Comparison of ENCODE assay signal across 25 cellular contexts in genomic region chr3:14511971-14512943, GRCh38. TPM values are rescaled to one million over a fixed set of nuclear protein-coding genes. Genes with fewer than 3 reads are reported as not detected.
A peak's percentile ranks its signal among the peaks of the same experiment; 100 is the strongest.
DNase-seq lines count a peak whose midpoint lies in the region; ATAC-seq and TF ChIP-seq lines count a peak whose summit lies in the region.
"Had no signal": no experiment of that assay in that cellular context is flagged by ENCODE, and none has a peak within 500 bp of the region (broad histone marks: within the 10 kb centered on the region; RNA-seq: fewer than 3 reads in every experiment).

No MANE protein-coding gene starts in this region.

- H3K4me1 Mint-ChIP-seq in endothelial cell (ENCODE audit: unreplicated experiment): no peaks in the 10 kb centered on the region

- H3K27ac Mint-ChIP-seq in endothelial cell (ENCODE audit: unreplicated experiment): no peak overlapping the region
- H3K27ac Mint-ChIP-seq: type B pancreatic cell had no signal

- H3K36me3 Mint-ChIP-seq in endothelial cell (ENCODE audit: low read depth, unreplicated experiment): no peaks in the 10 kb centered on the region
- H3K36me3 Mint-ChIP-seq: type B pancreatic cell had no signal

- no peak for TF ChIP-seq EP300 in sigmoid colon (IDR thresholded peaks at IDR 0.05)

- no peaks in the 10 kb centered on the region for H3K9me3 Mint-ChIP-seq in endothelial cell (ENCODE audit: unreplicated experiment)
- H3K9me3 Mint-ChIP-seq: type B pancreatic cell had no signal

- H3K36me3 ChIP-seq in RWPE2 (ENCODE audit: low read depth): no peaks in the 10 kb centered on the region
- no peaks in the 10 kb centered on the region for H3K36me3 ChIP-seq in sigmoid colon
- H3K36me3 ChIP-seq: BE2C, brain microvascular endothelial cell, Peyer's patch had no signal

- H3K4me3 Mint-ChIP-seq in endothelial cell (ENCODE audit: unreplicated experiment): peak overlapping the region; percentile 9
- H3K4me3 Mint-ChIP-seq: type B pancreatic cell had no signal

- TF ChIP-seq POLR2A in sigmoid colon (IDR thresholded peaks at IDR 0.05): no peak

- ATAC-seq in RWPE2 (ENCODE audit: low read depth) (no peak), GM18873 (IDR thresholded peaks at IDR 0.05; ENCODE audit: low FRiP score, unreplicated experiment) (no peak)

- no peaks in the 10 kb centered on the region for H3K9me3 ChIP-seq in RWPE2 (ENCODE audit: severe bottlenecking)
- H3K9me3 ChIP-seq in sigmoid colon: peaks cover 0 to 3% (median 0%) of the 10 kb centered on the region in 4 donors
- H3K9me3 ChIP-seq: BE2C, Peyer's patch had no signal

- H3K27ac ChIP-seq in RWPE2 (ENCODE audit: poor library complexity, severe bottlenecking) (no peak overlapping the region), sigmoid colon (no peak overlapping the region)
- H3K27ac ChIP-seq: brain microvascular endothelial cell, epithelial cell of prostate, GM23248, Peyer's patch, VCaP had no signal

- H3K27me3 ChIP-seq in RWPE2 (ENCODE audit: insufficient read depth, poor library complexity, severe bottlenecking): no peaks in the 10 kb centered on the region
- no peaks in the 10 kb centered on the region for H3K27me3 ChIP-seq in sigmoid colon
- H3K27me3 ChIP-seq: BE2C, brain microvascular endothelial cell, Peyer's patch had no signal

- H3K27me3 Mint-ChIP-seq in endothelial cell (ENCODE audit: unreplicated experiment): peaks cover 6% of the 10 kb centered on the region

- intact Hi-C loops in sigmoid colon (cut with DNase I): no loop called here

- WGBS in sigmoid colon, 2 donors: 79 to 86% methylated on average over 28 of the region's 28 CpGs

- H3K4me3 ChIP-seq in RWPE2 (ENCODE audit: severe bottlenecking): no peak overlapping the region
- no peak overlapping the region for H3K4me3 ChIP-seq in sigmoid colon
- H3K4me3 ChIP-seq: GM23248, Peyer's patch had no signal

- no peaks in the 10 kb centered on the region for H3K4me1 ChIP-seq in RWPE2 (ENCODE audit: insufficient read depth, poor library complexity, severe bottlenecking)
- H3K4me1 ChIP-seq in sigmoid colon: peaks cover 0 to 6% (median 2%) of the 10 kb centered on the region in 4 donors
- H3K4me1 ChIP-seq: BE2C, Peyer's patch had no signal

- peak; percentile 54 for DNase-seq in activated effector memory CD4-positive, alpha-beta T cell treated with anti-CD3 and anti-CD28 coated beads, Interleukin-2, amount 50 U/mL, for 16 hours
- no peak for DNase-seq in activated effector memory CD4-positive, alpha-beta T cell treated with Interleukin-2 at 50 U/mL for 16 hours
- peak; percentile 34 for DNase-seq in RWPE2 (ENCODE audit: low spot score)
- DNase-seq in endothelial cell (ENCODE audit: low spot score): no peak
- peak; percentile 53 for DNase-seq in sigmoid colon
- no peak for DNase-seq in hepatic stellate cell (ENCODE audit: low spot score)
- no peak for DNase-seq in epidermal melanocyte (ENCODE audit: insufficient read length, low spot score)
- DNase-seq: ACHN; activated CD4-positive, alpha-beta T cell treated with anti-CD3 and anti-CD28 coated beads, Interleukin-2, amount 50 U/mL, for 48 hours; brain microvascular endothelial cell; DMS153; GM23248; kidney glomerular epithelial cell; NCI-H1105; NCI-H187 treated with DMSO at 0.1 percent for 48 hours; SIG-M5; stimulated activated CD4-positive, alpha-beta T cell treated with anti-CD3 and anti-CD28 coated beads, Interleukin-2, amount 100 ng/mL, for 48 hours; SW 1271; T-helper 9 cell had no signal

- TF ChIP-seq CTCF in RWPE2 (IDR thresholded peaks at IDR 0.05; ENCODE audit: poor library complexity, severe bottlenecking) (no peak), endothelial cell (IDR thresholded peaks at IDR 0.05; ENCODE audit: unreplicated experiment) (no peak), sigmoid colon (IDR thresholded peaks at IDR 0.05) (no peak)

RNA-seq across cellular contexts. Expression of gene GRIP2, which starts 27.9 kb away (rescaled TPM):
- total RNA-seq in endothelial cell (ENCODE audit: unreplicated experiment) (6.6 TPM), sigmoid colon (1 to 10 TPM in 2 of 4 donors, under 1 TPM in 2; 0.16 to 1.7 (median 0.87) TPM)
- polyA plus RNA-seq in sigmoid colon: under 1 TPM; under 0.01 to 0.90 (median 0.23) TPM

Comparison
In these comparisons a context has a peak if more than half of its experiments do, and no peak if none do; other contexts are left out.
1. DNase-seq: peak in activated effector memory CD4-positive, alpha-beta T cell treated with anti-CD3 and anti-CD28 coated beads, Interleukin-2, amount 50 U/mL, for 16 hours (single experiment), RWPE2 (single experiment) and sigmoid colon (single experiment); none in activated effector memory CD4-positive, alpha-beta T cell treated with Interleukin-2 at 50 U/mL for 16 hours (single experiment), endothelial cell (single experiment), hepatic stellate cell (single experiment) and epidermal melanocyte (single experiment).